1 cellular context compared by ENCODE assay signal in genomic region chr17:62671553-62671952, GRCh38.
TF ChIP-seq lines count a peak whose summit lies in the region.

No MANE protein-coding gene starts in this region.

TF ChIP-seq in K562, 482 proteins besides CTCF, POLR2A, EP300 and RAD21 (continues in another document):
- TF ChIP-seq ZNF76 (CRISPR knock-in tag; IDR thresholded peaks at IDR 0.05; ENCODE audit: borderline replicate concordance) (no peak), ZNF512 (tag; IDR thresholded peaks at IDR 0.05) (no peak), CHCHD3 (CRISPR knock-in tag; IDR thresholded peaks at IDR 0.05) (no peak), ESRRB (CRISPR knock-in tag; IDR thresholded peaks at IDR 0.05; ENCODE audit: borderline replicate concordance) (no peak), HNRNPLL (IDR thresholded peaks at IDR 0.05; ENCODE audit: low read depth, low read length, poor library complexity, severe bottlenecking) (no peak), RUNX1 (IDR thresholded peaks at IDR 0.05; ENCODE audit: low read depth) (no peak), EGR1 (conservative IDR thresholded peaks at IDR 0.05) (peak; percentile 68), ARID3B (CRISPR knock-in tag; IDR thresholded peaks at IDR 0.05; ENCODE audit: borderline replicate concordance) (no peak), GATAD2B (IDR thresholded peaks at IDR 0.05; ENCODE audit: borderline replicate concordance) (no peak), NFIC (IDR thresholded peaks at IDR 0.05) (peak; percentile 98), UBTF (IDR thresholded peaks at IDR 0.05; ENCODE audit: borderline replicate concordance in 1 of 2, low read depth in 2 of 2, low read length in 2 of 2) (no peak), MXD1 (CRISPR knock-in tag; IDR thresholded peaks at IDR 0.05; ENCODE audit: borderline replicate concordance, poor library complexity, severe bottlenecking) (no peak), SOX6 (IDR thresholded peaks at IDR 0.05) (no peak), TFAM (CRISPR knock-in tag; conservative IDR thresholded peaks at IDR 0.05) (no peak), FOXM1 (IDR thresholded peaks at IDR 0.05; ENCODE audit: low read depth) (no peak), FOXM1 (CRISPR knock-in tag; IDR thresholded peaks at IDR 0.05; ENCODE audit: low read depth) (no peak), FOXO4 (CRISPR knock-in tag; IDR thresholded peaks at IDR 0.05) (no peak), YY1 (IDR thresholded peaks at IDR 0.05; ENCODE audit: borderline replicate concordance in 1 of 3, control insufficient read depth in 1 of 3, extremely low read depth in 1 of 3, insufficient read depth in 3 of 3, insufficient read length in 1 of 3, insufficient replicate concordance in 2 of 3, low read depth in 1 of 3, low read length in 2 of 3) (peak in 1 of 3 experiments; percentile 25), PBX2 (CRISPR knock-in tag; IDR thresholded peaks at IDR 0.05; ENCODE audit: low read depth) (no peak), PBX2 (tag; conservative IDR thresholded peaks at IDR 0.05; ENCODE audit: low read depth) (no peak), NCOA6 (IDR thresholded peaks at IDR 0.05) (no peak), ZNF586 (CRISPR knock-in tag; conservative IDR thresholded peaks at IDR 0.05) (no peak), TBP (optimal IDR thresholded peaks at IDR 0.05; ENCODE audit: low read depth, low read length) (no peak), ZBTB26 (CRISPR knock-in tag; IDR thresholded peaks at IDR 0.05) (no peak), RFX1 (IDR thresholded peaks at IDR 0.05) (no peak), ERF (CRISPR knock-in tag; IDR thresholded peaks at IDR 0.05) (no peak), PRPF4 (IDR thresholded peaks at IDR 0.05; ENCODE audit: insufficient read depth, low read depth, low read length, poor library complexity, severe bottlenecking) (no peak), HINFP (tag; conservative IDR thresholded peaks at IDR 0.05; ENCODE audit: low read depth) (no peak), MGA (IDR thresholded peaks at IDR 0.05) (no peak), THRAP3 (IDR thresholded peaks at IDR 0.05; ENCODE audit: borderline replicate concordance) (no peak), ZNF785 (CRISPR knock-in tag; IDR thresholded peaks at IDR 0.05) (no peak), CTBP1 (IDR thresholded peaks at IDR 0.05; ENCODE audit: borderline replicate concordance) (peak; percentile 33; the same call in 1 of the 2 replicates)
